ENCODE assay signal across 1 cellular context in the genomic region with DNA sequence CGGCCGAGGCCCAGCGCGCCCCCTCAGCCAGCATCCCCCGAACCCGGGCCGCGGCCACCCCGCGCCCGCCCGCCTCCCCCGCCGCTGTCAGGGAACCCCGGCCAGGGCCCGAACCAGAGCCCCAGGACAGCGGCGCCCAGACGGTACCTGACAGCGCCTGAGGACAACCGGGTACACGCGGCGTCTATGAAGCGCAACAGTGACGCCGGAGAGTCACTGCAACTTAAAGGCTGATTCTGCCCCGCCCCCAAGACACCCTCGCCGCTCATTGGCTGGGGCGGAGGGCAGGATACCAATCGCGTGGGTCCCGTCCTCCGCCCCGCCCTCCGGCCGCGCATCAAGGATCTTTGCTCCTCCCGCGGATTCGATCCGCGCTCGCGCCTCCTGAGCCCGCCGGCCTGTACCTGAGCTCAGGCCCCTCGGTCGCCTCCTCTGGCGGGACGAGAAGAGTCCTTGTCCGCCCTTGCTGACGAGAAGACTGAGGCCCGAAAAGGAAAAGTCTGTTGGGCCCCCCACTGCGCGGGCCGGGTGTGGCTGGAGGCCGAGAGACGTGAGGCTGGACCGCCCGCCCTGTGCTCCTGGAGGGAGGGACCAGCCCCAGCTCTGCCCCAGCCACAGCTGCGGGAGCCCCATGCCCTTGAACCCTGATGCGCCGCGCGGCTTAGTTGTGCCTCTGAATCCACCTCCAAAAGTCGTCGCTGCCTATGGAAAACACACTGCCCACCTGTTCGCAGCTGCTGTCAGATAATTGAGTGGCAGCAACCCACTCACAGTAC.
TF ChIP-seq lines count a peak whose summit lies in the region.

A gene (minus strand): TSS at position 198 of the 776 bp plus-strand sequence. CDS start 6,752 bp downstream, outside the sequence.

TF ChIP-seq in HepG2, 621 proteins besides CTCF, POLR2A, EP300 and RAD21 (continued from another document and continues in another):
- TF ChIP-seq, protein P1, sequence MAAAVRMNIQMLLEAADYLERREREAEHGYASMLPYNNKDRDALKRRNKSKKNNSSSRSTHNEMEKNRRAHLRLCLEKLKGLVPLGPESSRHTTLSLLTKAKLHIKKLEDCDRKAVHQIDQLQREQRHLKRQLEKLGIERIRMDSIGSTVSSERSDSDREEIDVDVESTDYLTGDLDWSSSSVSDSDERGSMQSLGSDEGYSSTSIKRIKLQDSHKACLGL (CRISPR knock-in tag; IDR thresholded peaks at IDR 0.05) = peak; percentile 71
- TF ChIP-seq ZSCAN9 (CRISPR knock-in tag; IDR thresholded peaks at IDR 0.05; ENCODE audit: borderline replicate concordance) = no peak; the same call in 1 of the 2 replicates
- no peak for TF ChIP-seq ZNF891 (CRISPR knock-in tag; IDR thresholded peaks at IDR 0.05)
- TF ChIP-seq JDP2 (CRISPR knock-in tag; IDR thresholded peaks at IDR 0.05; ENCODE audit: borderline replicate concordance) = no peak
- TF ChIP-seq, protein P2, sequence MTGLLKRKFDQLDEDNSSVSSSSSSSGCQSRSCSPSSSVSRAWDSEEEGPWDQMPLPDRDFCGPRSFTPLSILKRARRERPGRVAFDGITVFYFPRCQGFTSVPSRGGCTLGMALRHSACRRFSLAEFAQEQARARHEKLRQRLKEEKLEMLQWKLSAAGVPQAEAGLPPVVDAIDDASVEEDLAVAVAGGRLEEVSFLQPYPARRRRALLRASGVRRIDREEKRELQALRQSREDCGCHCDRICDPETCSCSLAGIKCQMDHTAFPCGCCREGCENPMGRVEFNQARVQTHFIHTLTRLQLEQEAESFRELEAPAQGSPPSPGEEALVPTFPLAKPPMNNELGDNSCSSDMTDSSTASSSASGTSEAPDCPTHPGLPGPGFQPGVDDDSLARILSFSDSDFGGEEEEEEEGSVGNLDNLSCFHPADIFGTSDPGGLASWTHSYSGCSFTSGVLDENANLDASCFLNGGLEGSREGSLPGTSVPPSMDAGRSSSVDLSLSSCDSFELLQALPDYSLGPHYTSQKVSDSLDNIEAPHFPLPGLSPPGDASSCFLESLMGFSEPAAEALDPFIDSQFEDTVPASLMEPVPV (CRISPR knock-in tag; IDR thresholded peaks at IDR 0.05) = no peak
- TF ChIP-seq SRSF4 (IDR thresholded peaks at IDR 0.05; ENCODE audit: low read depth, low read length, poor library complexity, severe bottlenecking) = no peak
- TF ChIP-seq, protein P3, sequence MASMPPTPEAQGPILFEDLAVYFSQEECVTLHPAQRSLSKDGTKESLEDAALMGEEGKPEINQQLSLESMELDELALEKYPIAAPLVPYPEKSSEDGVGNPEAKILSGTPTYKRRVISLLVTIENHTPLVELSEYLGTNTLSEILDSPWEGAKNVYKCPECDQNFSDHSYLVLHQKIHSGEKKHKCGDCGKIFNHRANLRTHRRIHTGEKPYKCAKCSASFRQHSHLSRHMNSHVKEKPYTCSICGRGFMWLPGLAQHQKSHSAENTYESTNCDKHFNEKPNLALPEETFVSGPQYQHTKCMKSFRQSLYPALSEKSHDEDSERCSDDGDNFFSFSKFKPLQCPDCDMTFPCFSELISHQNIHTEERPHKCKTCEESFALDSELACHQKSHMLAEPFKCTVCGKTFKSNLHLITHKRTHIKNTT (CRISPR knock-in tag; IDR thresholded peaks at IDR 0.05) = no peak
- TF ChIP-seq MTA3 (CRISPR knock-in tag; IDR thresholded peaks at IDR 0.05) = no peak
- no peak for TF ChIP-seq ZNF235 (CRISPR knock-in tag; IDR thresholded peaks at IDR 0.05; ENCODE audit: borderline replicate concordance)
- TF ChIP-seq, protein P4, sequence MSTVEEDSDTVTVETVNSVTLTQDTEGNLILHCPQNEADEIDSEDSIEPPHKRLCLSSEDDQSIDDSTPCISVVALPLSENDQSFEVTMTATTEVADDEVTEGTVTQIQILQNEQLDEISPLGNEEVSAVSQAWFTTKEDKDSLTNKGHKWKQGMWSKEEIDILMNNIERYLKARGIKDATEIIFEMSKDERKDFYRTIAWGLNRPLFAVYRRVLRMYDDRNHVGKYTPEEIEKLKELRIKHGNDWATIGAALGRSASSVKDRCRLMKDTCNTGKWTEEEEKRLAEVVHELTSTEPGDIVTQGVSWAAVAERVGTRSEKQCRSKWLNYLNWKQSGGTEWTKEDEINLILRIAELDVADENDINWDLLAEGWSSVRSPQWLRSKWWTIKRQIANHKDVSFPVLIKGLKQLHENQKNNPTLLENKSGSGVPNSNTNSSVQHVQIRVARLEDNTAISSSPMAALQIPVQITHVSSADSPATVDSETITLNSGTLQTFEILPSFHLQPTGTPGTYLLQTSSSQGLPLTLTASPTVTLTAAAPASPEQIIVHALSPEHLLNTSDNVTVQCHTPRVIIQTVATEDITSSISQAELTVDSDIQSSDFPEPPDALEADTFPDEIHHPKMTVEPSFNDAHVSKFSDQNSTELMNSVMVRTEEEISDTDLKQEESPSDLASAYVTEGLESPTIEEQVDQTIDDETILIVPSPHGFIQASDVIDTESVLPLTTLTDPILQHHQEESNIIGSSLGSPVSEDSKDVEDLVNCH (CRISPR knock-in tag; IDR thresholded peaks at IDR 0.05) = 0 out of 2 replicates have a peak, but pooled peaks have one; percentile 72
- TF ChIP-seq, protein P5, sequence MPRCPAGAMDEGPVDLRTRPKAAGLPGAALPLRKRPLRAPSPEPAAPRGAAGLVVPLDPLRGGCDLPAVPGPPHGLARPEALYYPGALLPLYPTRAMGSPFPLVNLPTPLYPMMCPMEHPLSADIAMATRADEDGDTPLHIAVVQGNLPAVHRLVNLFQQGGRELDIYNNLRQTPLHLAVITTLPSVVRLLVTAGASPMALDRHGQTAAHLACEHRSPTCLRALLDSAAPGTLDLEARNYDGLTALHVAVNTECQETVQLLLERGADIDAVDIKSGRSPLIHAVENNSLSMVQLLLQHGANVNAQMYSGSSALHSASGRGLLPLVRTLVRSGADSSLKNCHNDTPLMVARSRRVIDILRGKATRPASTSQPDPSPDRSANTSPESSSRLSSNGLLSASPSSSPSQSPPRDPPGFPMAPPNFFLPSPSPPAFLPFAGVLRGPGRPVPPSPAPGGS (CRISPR knock-in tag; IDR thresholded peaks at IDR 0.05) = no peak
- TF ChIP-seq, protein P6, sequence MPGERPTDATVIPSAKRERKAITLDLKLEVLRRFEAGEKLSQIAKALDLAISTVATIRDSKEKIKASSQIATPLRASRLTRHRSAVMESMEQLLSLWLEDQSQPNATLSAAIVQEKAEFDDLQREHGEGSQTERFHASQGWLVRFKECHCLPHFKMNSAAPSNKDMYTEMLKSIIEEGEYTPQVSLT (CRISPR knock-in tag; IDR thresholded peaks at IDR 0.05; ENCODE audit: borderline replicate concordance, low read depth) = no peak
- TF ChIP-seq EED (CRISPR knock-in tag; IDR thresholded peaks at IDR 0.05) = no peak
- peak; percentile 48; the same call in 1 of the 2 replicates for TF ChIP-seq FOXK2 (IDR thresholded peaks at IDR 0.05)
- no peak for TF ChIP-seq MTA1 (CRISPR knock-in tag; IDR thresholded peaks at IDR 0.05; ENCODE audit: borderline replicate concordance)
- TF ChIP-seq, protein P7, sequence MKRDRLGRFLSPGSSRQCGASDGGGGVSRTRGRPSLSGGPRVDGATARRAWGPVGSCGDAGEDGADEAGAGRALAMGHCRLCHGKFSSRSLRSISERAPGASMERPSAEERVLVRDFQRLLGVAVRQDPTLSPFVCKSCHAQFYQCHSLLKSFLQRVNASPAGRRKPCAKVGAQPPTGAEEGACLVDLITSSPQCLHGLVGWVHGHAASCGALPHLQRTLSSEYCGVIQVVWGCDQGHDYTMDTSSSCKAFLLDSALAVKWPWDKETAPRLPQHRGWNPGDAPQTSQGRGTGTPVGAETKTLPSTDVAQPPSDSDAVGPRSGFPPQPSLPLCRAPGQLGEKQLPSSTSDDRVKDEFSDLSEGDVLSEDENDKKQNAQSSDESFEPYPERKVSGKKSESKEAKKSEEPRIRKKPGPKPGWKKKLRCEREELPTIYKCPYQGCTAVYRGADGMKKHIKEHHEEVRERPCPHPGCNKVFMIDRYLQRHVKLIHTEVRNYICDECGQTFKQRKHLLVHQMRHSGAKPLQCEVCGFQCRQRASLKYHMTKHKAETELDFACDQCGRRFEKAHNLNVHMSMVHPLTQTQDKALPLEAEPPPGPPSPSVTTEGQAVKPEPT (CRISPR knock-in tag; IDR thresholded peaks at IDR 0.05; ENCODE audit: low read depth) = no peak
- TF ChIP-seq ZBTB3 (CRISPR knock-in tag; IDR thresholded peaks at IDR 0.05; ENCODE audit: borderline replicate concordance, low read depth) = no peak
- TF ChIP-seq, protein P8, sequence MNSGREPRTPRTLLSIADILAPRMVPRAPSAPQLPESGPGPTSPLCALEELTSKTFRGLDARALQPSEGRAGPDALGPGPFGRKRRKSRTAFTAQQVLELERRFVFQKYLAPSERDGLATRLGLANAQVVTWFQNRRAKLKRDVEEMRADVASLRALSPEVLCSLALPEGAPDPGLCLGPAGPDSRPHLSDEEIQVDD (CRISPR knock-in tag; IDR thresholded peaks at IDR 0.05; ENCODE audit: borderline replicate concordance) = no peak
- no peak for TF ChIP-seq MLLT10 (CRISPR knock-in tag; IDR thresholded peaks at IDR 0.05)
- TF ChIP-seq SATB2 (CRISPR knock-in tag; IDR thresholded peaks at IDR 0.05) = no peak
- no peak for TF ChIP-seq CC2D1A (CRISPR knock-in tag; IDR thresholded peaks at IDR 0.05)
- no peak for TF ChIP-seq HNRNPUL1 (IDR thresholded peaks at IDR 0.05; ENCODE audit: low read depth, low read length)
- TF ChIP-seq, protein P9, sequence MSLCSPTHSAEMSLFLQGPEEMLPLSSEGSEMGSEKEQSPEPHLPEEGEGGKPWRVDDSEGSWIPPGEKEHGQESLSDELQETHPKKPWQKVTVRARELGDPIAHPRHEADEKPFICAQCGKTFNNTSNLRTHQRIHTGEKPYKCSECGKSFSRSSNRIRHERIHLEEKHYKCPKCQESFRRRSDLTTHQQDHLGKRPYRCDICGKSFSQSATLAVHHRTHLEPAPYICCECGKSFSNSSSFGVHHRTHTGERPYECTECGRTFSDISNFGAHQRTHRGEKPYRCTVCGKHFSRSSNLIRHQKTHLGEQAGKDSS (CRISPR knock-in tag; IDR thresholded peaks at IDR 0.05; ENCODE audit: borderline replicate concordance, low read depth) = peak; percentile 71; the same call in 1 of the 2 replicates
- TF ChIP-seq, protein P10, sequence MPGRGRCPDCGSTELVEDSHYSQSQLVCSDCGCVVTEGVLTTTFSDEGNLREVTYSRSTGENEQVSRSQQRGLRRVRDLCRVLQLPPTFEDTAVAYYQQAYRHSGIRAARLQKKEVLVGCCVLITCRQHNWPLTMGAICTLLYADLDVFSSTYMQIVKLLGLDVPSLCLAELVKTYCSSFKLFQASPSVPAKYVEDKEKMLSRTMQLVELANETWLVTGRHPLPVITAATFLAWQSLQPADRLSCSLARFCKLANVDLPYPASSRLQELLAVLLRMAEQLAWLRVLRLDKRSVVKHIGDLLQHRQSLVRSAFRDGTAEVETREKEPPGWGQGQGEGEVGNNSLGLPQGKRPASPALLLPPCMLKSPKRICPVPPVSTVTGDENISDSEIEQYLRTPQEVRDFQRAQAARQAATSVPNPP (CRISPR knock-in tag; IDR thresholded peaks at IDR 0.05) = no peak
- no peak for TF ChIP-seq MZF1 (CRISPR knock-in tag; IDR thresholded peaks at IDR 0.05; ENCODE audit: borderline replicate concordance)
- TF ChIP-seq ARNT2 (CRISPR knock-in tag; IDR thresholded peaks at IDR 0.05; ENCODE audit: low read depth) = peak; percentile 48; the same call in 1 of the 2 replicates
- TF ChIP-seq, protein P11, sequence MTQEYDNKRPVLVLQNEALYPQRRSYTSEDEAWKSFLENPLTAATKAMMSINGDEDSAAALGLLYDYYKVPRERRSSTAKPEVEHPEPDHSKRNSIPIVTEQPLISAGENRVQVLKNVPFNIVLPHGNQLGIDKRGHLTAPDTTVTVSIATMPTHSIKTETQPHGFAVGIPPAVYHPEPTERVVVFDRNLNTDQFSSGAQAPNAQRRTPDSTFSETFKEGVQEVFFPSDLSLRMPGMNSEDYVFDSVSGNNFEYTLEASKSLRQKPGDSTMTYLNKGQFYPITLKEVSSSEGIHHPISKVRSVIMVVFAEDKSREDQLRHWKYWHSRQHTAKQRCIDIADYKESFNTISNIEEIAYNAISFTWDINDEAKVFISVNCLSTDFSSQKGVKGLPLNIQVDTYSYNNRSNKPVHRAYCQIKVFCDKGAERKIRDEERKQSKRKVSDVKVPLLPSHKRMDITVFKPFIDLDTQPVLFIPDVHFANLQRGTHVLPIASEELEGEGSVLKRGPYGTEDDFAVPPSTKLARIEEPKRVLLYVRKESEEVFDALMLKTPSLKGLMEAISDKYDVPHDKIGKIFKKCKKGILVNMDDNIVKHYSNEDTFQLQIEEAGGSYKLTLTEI (CRISPR knock-in tag; conservative IDR thresholded peaks at IDR 0.05) = no peak
- TF ChIP-seq ZNF337 (CRISPR knock-in tag; IDR thresholded peaks at IDR 0.05; ENCODE audit: borderline replicate concordance, low read depth) = 0 out of 2 replicates have a peak, but pooled peaks have one; percentile 40
- TF ChIP-seq PAX8 (CRISPR knock-in tag; IDR thresholded peaks at IDR 0.05; ENCODE audit: borderline replicate concordance) = no peak
- no peak for TF ChIP-seq GABPA (IDR thresholded peaks at IDR 0.05; ENCODE audit: low read depth, low read length)
- TF ChIP-seq GABPA (CRISPR knock-in tag; IDR thresholded peaks at IDR 0.05; ENCODE audit: low read depth) = no peak
- TF ChIP-seq ZNF878 (CRISPR knock-in tag; IDR thresholded peaks at IDR 0.05) = no peak
- no peak for TF ChIP-seq NFATC3 (CRISPR knock-in tag; IDR thresholded peaks at IDR 0.05)
- TF ChIP-seq, protein P12, sequence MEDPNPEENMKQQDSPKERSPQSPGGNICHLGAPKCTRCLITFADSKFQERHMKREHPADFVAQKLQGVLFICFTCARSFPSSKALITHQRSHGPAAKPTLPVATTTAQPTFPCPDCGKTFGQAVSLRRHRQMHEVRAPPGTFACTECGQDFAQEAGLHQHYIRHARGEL (CRISPR knock-in tag; IDR thresholded peaks at IDR 0.05) = no peak
- no peak for TF ChIP-seq KLF15 (CRISPR knock-in tag; IDR thresholded peaks at IDR 0.05; ENCODE audit: borderline replicate concordance)
- TF ChIP-seq, protein P13, sequence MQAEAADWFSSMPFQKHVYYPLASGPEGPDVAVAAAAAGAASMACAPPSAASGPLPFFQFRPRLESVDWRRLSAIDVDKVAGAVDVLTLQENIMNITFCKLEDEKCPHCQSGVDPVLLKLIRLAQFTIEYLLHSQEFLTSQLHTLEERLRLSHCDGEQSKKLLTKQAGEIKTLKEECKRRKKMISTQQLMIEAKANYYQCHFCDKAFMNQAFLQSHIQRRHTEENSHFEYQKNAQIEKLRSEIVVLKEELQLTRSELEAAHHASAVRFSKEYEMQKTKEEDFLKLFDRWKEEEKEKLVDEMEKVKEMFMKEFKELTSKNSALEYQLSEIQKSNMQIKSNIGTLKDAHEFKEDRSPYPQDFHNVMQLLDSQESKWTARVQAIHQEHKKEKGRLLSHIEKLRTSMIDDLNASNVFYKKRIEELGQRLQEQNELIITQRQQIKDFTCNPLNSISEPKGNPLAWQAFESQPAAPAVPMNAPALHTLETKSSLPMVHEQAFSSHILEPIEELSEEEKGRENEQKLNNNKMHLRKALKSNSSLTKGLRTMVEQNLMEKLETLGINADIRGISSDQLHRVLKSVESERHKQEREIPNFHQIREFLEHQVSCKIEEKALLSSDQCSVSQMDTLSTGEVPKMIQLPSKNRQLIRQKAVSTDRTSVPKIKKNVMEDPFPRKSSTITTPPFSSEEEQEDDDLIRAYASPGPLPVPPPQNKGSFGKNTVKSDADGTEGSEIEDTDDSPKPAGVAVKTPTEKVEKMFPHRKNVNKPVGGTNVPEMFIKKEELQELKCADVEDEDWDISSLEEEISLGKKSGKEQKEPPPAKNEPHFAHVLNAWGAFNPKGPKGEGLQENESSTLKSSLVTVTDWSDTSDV (CRISPR knock-in tag; IDR thresholded peaks at IDR 0.05) = no peak; the same call in 1 of the 2 replicates
- TF ChIP-seq KLF9 (CRISPR knock-in tag; IDR thresholded peaks at IDR 0.05; ENCODE audit: low read depth) = no peak
